Comparison of ENCODE assay signal across 2 cellular contexts in genomic region chr21:45225041-45225740, GRCh38.
A peak's percentile ranks its signal among the peaks of the same experiment; 100 is the strongest.
TF ChIP-seq lines count a peak whose summit lies in the region.

No MANE protein-coding gene starts in this region.

TF ChIP-seq in IMR-90, 13 proteins besides CTCF, POLR2A, EP300 and RAD21:
- TF ChIP-seq NFE2L2 (IDR thresholded peaks at IDR 0.05; ENCODE audit: low read depth, low read length) (no peak), MAZ (IDR thresholded peaks at IDR 0.05; ENCODE audit: borderline replicate concordance, low read depth, low read length) (no peak), SMC3 (IDR thresholded peaks at IDR 0.05; ENCODE audit: low read depth, low read length) (no peak), ELK1 (IDR thresholded peaks at IDR 0.05; ENCODE audit: borderline replicate concordance, low read depth, low read length) (no peak), CHD1 (IDR thresholded peaks at IDR 0.05; ENCODE audit: low read depth, low read length) (no peak), CEBPB (IDR thresholded peaks at IDR 0.05; ENCODE audit: low read depth, low read length) (no peak), RCOR1 (IDR thresholded peaks at IDR 0.05; ENCODE audit: insufficient replicate concordance, low read length) (no peak)

TF ChIP-seq in K562, 482 proteins besides CTCF, POLR2A, EP300 and RAD21:
- TF ChIP-seq RERE (CRISPR knock-in tag; IDR thresholded peaks at IDR 0.05; ENCODE audit: borderline replicate concordance): no peak
- no peak for TF ChIP-seq HNRNPLL (IDR thresholded peaks at IDR 0.05; ENCODE audit: low read depth, low read length, poor library complexity, severe bottlenecking)
- TF ChIP-seq ATF6 (CRISPR knock-in tag; IDR thresholded peaks at IDR 0.05): no peak
- 0 out of 2 replicates have a peak, but pooled peaks have one; percentile 31 for TF ChIP-seq ETV1 (tag; conservative IDR thresholded peaks at IDR 0.05; ENCODE audit: low read depth)
- no peak for TF ChIP-seq MTA1 (IDR thresholded peaks at IDR 0.05; ENCODE audit: borderline replicate concordance)
- TF ChIP-seq CBX2 (IDR thresholded peaks at IDR 0.05; ENCODE audit: insufficient read depth, low read length, poor library complexity, severe bottlenecking): peak; percentile 68
- no peak for TF ChIP-seq XRCC3 (IDR thresholded peaks at IDR 0.05)
- no peak for TF ChIP-seq FUS (optimal IDR thresholded peaks at IDR 0.05; ENCODE audit: low read depth, low read length)
- TF ChIP-seq ZNF354B (CRISPR knock-in tag; IDR thresholded peaks at IDR 0.05): no peak
- no peak for TF ChIP-seq PRDM10 (IDR thresholded peaks at IDR 0.05; ENCODE audit: partially characterized antibody)
- no peak for TF ChIP-seq SMARCA4 (IDR thresholded peaks at IDR 0.05)
- TF ChIP-seq CBX8 (IDR thresholded peaks at IDR 0.05; ENCODE audit: borderline replicate concordance, extremely low read depth, low read depth, low read length, poor library complexity, severe bottlenecking): peak; percentile 7
- TF ChIP-seq ZNF778 (CRISPR knock-in tag; IDR thresholded peaks at IDR 0.05): no peak
- TF ChIP-seq ZBTB1 (CRISPR knock-in tag; IDR thresholded peaks at IDR 0.05; ENCODE audit: borderline replicate concordance, low read depth): no peak
- no peak for TF ChIP-seq TCF15 (CRISPR knock-in tag; IDR thresholded peaks at IDR 0.05)
